In genomic region chr5:159309689-159310433, GRCh38 we compare ENCODE assay signal across 16 cellular contexts. TPM values are rescaled to one million over a fixed set of nuclear protein-coding genes. Genes with fewer than 3 reads are reported as not detected.
DNase-seq lines count a peak whose midpoint lies in the region; ATAC-seq and TF ChIP-seq lines count a peak whose summit lies in the region.
"Had no signal": no experiment of that assay in that cellular context is flagged by ENCODE, and none has a peak within 500 bp of the region (broad histone marks: within the 10 kb centered on the region; RNA-seq: fewer than 3 reads in every experiment).

No MANE protein-coding gene starts in this region.

- H3K4me1 Mint-ChIP-seq in CD8-positive, alpha-beta T cell (ENCODE audit: low read depth), result peaks cover 6% of the 10 kb centered on the region
- H3K4me1 Mint-ChIP-seq in H9, result peaks cover 11 to 15% of the 10 kb centered on the region in 2 experiments
- H3K4me1 Mint-ChIP-seq in brain, result peaks cover 11% of the 10 kb centered on the region
- H3K4me1 Mint-ChIP-seq in memory B cell, result peaks cover 13% of the 10 kb centered on the region

- H3K4me3 Mint-ChIP-seq in CD8-positive, alpha-beta T cell, result peak overlapping the region; percentile 54
- peak overlapping the region; percentile 51 to 65; a peak in 4 of 5 replicates for H3K4me3 Mint-ChIP-seq in H9
- peak overlapping the region in 3 of 5 experiments; percentile 47 to 64 (median 63) for H3K4me3 Mint-ChIP-seq in brain
- peak overlapping the region; percentile 89 for H3K4me3 Mint-ChIP-seq in memory B cell
- H3K4me3 Mint-ChIP-seq: HFFc6 had no signal

- no peaks in the 10 kb centered on the region for H3K9me3 Mint-ChIP-seq in CD8-positive, alpha-beta T cell
- no peaks in the 10 kb centered on the region for H3K9me3 Mint-ChIP-seq in H9
- H3K9me3 Mint-ChIP-seq in brain, result no peaks in the 10 kb centered on the region
- no peaks in the 10 kb centered on the region for H3K9me3 Mint-ChIP-seq in memory B cell
- H3K9me3 Mint-ChIP-seq: HFFc6, nephron progenitor cell had no signal

- H3T11ph ChIP-seq in H9 (ENCODE audit: low read length), result no peak overlapping the region

- intact Hi-C loops in CD8-positive, alpha-beta T cell (cut with DNase I, micrococcal nuclease), result loop anchor here in 1 of 2 experiments (10.0 kb wide), 1 partner anchor 615 kb away; no protein-coding TSS in a partner anchor
- intact Hi-C loops in psoas muscle (cut with DNase I), result no loop called here

- H3K79me1 ChIP-seq in H9 (ENCODE audit: insufficient read depth, low read depth, low read length, poor library complexity, severe bottlenecking), result no peaks in the 10 kb centered on the region

- H3K14ac ChIP-seq in H9 (ENCODE audit: insufficient read depth, low read length), result no peak overlapping the region; the same call in 1 of the 2 replicates

- no peak overlapping the region for H3K56ac ChIP-seq in H9 (ENCODE audit: insufficient read length, low read depth, low read length)

- H3K9me3 ChIP-seq in CD8-positive, alpha-beta T cell (ENCODE audit: low read length), result no peaks in the 10 kb centered on the region
- no peaks in the 10 kb centered on the region for H3K9me3 ChIP-seq in H9 (ENCODE audit: control insufficient read depth, low read depth, low read length)
- no peaks in the 10 kb centered on the region for H3K9me3 ChIP-seq in psoas muscle
- H3K9me3 ChIP-seq: ascending aorta had no signal

- no peaks in the 10 kb centered on the region for H3K27me3 ChIP-seq in CD8-positive, alpha-beta T cell (ENCODE audit: insufficient read depth, low read length)
- H3K27me3 ChIP-seq in H9 (ENCODE audit: insufficient read depth, low read length) (no peaks in the 10 kb centered on the region; the same call in 1 of the 2 replicates), psoas muscle (ENCODE audit: insufficient read depth in 3 of 3, low read length in 2 of 3) (peaks cover 0 to 37% (median 6%) of the 10 kb centered on the region in 3 donors)
- H3K27me3 ChIP-seq: ascending aorta had no signal

- H2BK120ac ChIP-seq in H9 (ENCODE audit: low read depth, low read length, poor library complexity, severe bottlenecking), result no peak overlapping the region

- no peak overlapping the region for H4K8ac ChIP-seq in H9 (replicated peaks; ENCODE audit: insufficient read length, low read depth, low read length)

- no CpG with 5 or more reads among the region's 8 CpGs for WGBS in H9 (ENCODE audit: extremely low coverage, insufficient read length, low lambda C conversion rate)
- WGBS in psoas muscle, 3 donors, result 66 to 70% (median 69%) methylated on average over 8 of the region's 8 CpGs

- no peak overlapping the region for H3K27ac ChIP-seq in CD8-positive, alpha-beta T cell (ENCODE audit: low read depth, low read length)
- H3K27ac ChIP-seq in H9 (ENCODE audit: insufficient read length, low read depth, low read length) (no peak overlapping the region), psoas muscle (no peak overlapping the region)
- H3K27ac ChIP-seq: ascending aorta, C4-2B had no signal

- H4K5ac ChIP-seq in H9 (ENCODE audit: insufficient read length, low read depth, low read length), result no peak overlapping the region

- H3K4ac ChIP-seq in H9 (ENCODE audit: low read depth, low read length), result no peak overlapping the region

- H2BK12ac ChIP-seq in H9 (ENCODE audit: insufficient read length, low read depth, low read length), result no peak overlapping the region

- H3K79me2 ChIP-seq in H9 (ENCODE audit: insufficient read depth, low read length), result no peaks in the 10 kb centered on the region

- H3K4me1 ChIP-seq in CD8-positive, alpha-beta T cell (ENCODE audit: insufficient read depth, low read length), result no peaks in the 10 kb centered on the region
- H3K4me1 ChIP-seq in H9 (ENCODE audit: insufficient read depth, low read length), result no peaks in the 10 kb centered on the region
- no peaks in the 10 kb centered on the region for H3K4me1 ChIP-seq in psoas muscle
- H3K4me1 ChIP-seq: ascending aorta had no signal

- no peak overlapping the region for H2AFZ ChIP-seq in H9 (ENCODE audit: low read length)

- POLR2A ChIA-PET in CD8-positive, alpha-beta T cell (lab: Charles Lee), result interaction anchor here (0.5 to 1.3 kb wide), 3 partner anchors 8 to 177 kb away, joined by 3 to 5 read pairs (median 4); no protein-coding TSS in a partner anchor

- H3K36me3 ChIP-seq in CD8-positive, alpha-beta T cell (ENCODE audit: insufficient read depth, low read length), result no peaks in the 10 kb centered on the region
- no peaks in the 10 kb centered on the region for H3K36me3 ChIP-seq in psoas muscle (ENCODE audit: insufficient read depth in 1 of 2, low read depth in 1 of 2)
- H3K36me3 ChIP-seq: ascending aorta had no signal

- no peak overlapping the region for H3K4me3 ChIP-seq in CD8-positive, alpha-beta T cell (ENCODE audit: low read depth, low read length)
- no peak overlapping the region for H3K4me3 ChIP-seq in psoas muscle
- H3K4me3 ChIP-seq: ascending aorta had no signal

- TF ChIP-seq CTCF in CD8-positive, alpha-beta T cell (IDR thresholded peaks at IDR 0.05), result no peak
- TF ChIP-seq CTCF in H9 (conservative IDR thresholded peaks at IDR 0.05), result no peak
- no peak for TF ChIP-seq CTCF in brain (conservative IDR thresholded peaks at IDR 0.05)
- TF ChIP-seq CTCF in psoas muscle (IDR thresholded peaks at IDR 0.05), result no peak

- H2BK15ac ChIP-seq in H9 (ENCODE audit: low read depth, low read length), result no peak overlapping the region

- DNase-seq in CD8-positive, alpha-beta T cell, result no peak
- DNase-seq in H9 (no peak), memory B cell (ENCODE audit: low spot score in 2 of 2) (no peak), NCI-H1092 (lab: John Stamatoyannopoulos, UW) (no peak), hepatic stellate cell (ENCODE audit: low spot score) (no peak), psoas muscle (no peak)
- DNase-seq: HFFc6 had no signal

- H4K20me1 ChIP-seq in H9 (ENCODE audit: control insufficient read depth, insufficient read depth, insufficient read length), result no peaks in the 10 kb centered on the region

- no peak overlapping the region for H3K18ac ChIP-seq in H9 (ENCODE audit: insufficient read length, low read depth, low read length)

- H3K23me2 ChIP-seq in H9 (ENCODE audit: insufficient read length, low read depth, low read length, poor library complexity, severe bottlenecking), result no peaks in the 10 kb centered on the region

- peaks cover 18% of the 10 kb centered on the region for H3K27me3 Mint-ChIP-seq in CD8-positive, alpha-beta T cell (ENCODE audit: low read depth)
- H3K27me3 Mint-ChIP-seq in H9 (ENCODE audit: low read depth) (peaks cover 54% of the 10 kb centered on the region), brain (peaks cover 60% of the 10 kb centered on the region), memory B cell (peaks cover 2% of the 10 kb centered on the region)

- no peak overlapping the region for H2BK20ac ChIP-seq in H9 (ENCODE audit: low read depth, low read length, poor library complexity, severe bottlenecking)

- H3K23ac ChIP-seq in H9 (ENCODE audit: insufficient read length, low read depth, low read length), result no peak overlapping the region

- no peak overlapping the region for H2BK5ac ChIP-seq in H9 (ENCODE audit: insufficient read length, low read length)

- CTCF ChIA-PET in CD8-positive, alpha-beta T cell (lab: Charles Lee), result interaction anchor here (2.0 kb wide), 1 partner anchor 153 kb away, joined by 19 read pairs; no protein-coding TSS in a partner anchor

- H3K27ac Mint-ChIP-seq in CD8-positive, alpha-beta T cell, result no peak overlapping the region
- H3K27ac Mint-ChIP-seq in H9 (no peak overlapping the region), brain (no peak overlapping the region), memory B cell (peak overlapping the region; percentile 91)
- H3K27ac Mint-ChIP-seq: HFFc6, nephron progenitor cell had no signal

- ATAC-seq in CD8-positive, alpha-beta T cell, result no peak
- ATAC-seq in memory B cell (ENCODE audit: low read depth), result no peak
- ATAC-seq in GM19397 (IDR thresholded peaks at IDR 0.05; ENCODE audit: unreplicated experiment), result no peak
- ATAC-seq in psoas muscle, result no peak
- ATAC-seq: Panc1 had no signal

- H3K4me2 ChIP-seq in H9 (ENCODE audit: insufficient read depth, insufficient read length, low read length), result peak overlapping the region; percentile 31

- H3K36me3 Mint-ChIP-seq in CD8-positive, alpha-beta T cell, result no peaks in the 10 kb centered on the region
- H3K36me3 Mint-ChIP-seq in H9 (ENCODE audit: insufficient read depth in 1 of 3, low read depth in 3 of 3), result no peaks in the 10 kb centered on the region
- no peaks in the 10 kb centered on the region for H3K36me3 Mint-ChIP-seq in brain
- no peaks in the 10 kb centered on the region for H3K36me3 Mint-ChIP-seq in memory B cell

- no peak overlapping the region for H3K9ac ChIP-seq in H9 (ENCODE audit: extremely low read depth, insufficient read length, low read length)

- H2AK5ac ChIP-seq in H9 (ENCODE audit: insufficient read length, low read length), result no peak overlapping the region

- no peak overlapping the region for H4K91ac ChIP-seq in H9 (ENCODE audit: insufficient read length, low read depth, low read length)

RNA-seq across cellular contexts. Expression of gene IL12B, which starts 20.4 kb away (rescaled TPM):
- total RNA-seq in CD8-positive, alpha-beta T cell, result not detected
- total RNA-seq in H9 (2021) (not detected in 2 replicates), psoas muscle (not detected)
- polyA plus RNA-seq in brain (ENCODE audit: insufficient read depth, low read depth, low replicate concordance) (not detected), psoas muscle (not detected)
- total RNA-seq: ascending aorta; HFFc6; HT1080; skeletal muscle tissue; T-helper 1 cell treated with Interleukin-12 subunit alpha and Interleukin-12 subunit beta and Interleukin-4 antibody, amounts not matched to agents 30 ng/mL and 1 ng/mL, for 36 hours had no signal

RNA-seq across cellular contexts. Expression of gene UBLCP1, which starts 46.8 kb away (rescaled TPM):
- total RNA-seq in CD8-positive, alpha-beta T cell, result 10 to 100 TPM; 16.4 to 19.6 TPM
- 37.9 and 39.0 TPM in 2 replicates for total RNA-seq in H9 (2021)
- polyA plus RNA-seq in brain (ENCODE audit: insufficient read depth, low read depth, low replicate concordance), result 7.2 TPM
- total RNA-seq in psoas muscle, result 10 to 100 TPM in 3 of 4 donors, 1 to 10 TPM in 1; 8.3 to 16.4 (median 11.3) TPM
- 10 to 100 TPM in 2 of 3 donors, 1 to 10 TPM in 1; 9.2 to 21.0 (median 18.1) TPM for polyA plus RNA-seq in psoas muscle
